In genomic region chr3:95971573-95971972, GRCh38 we compare ENCODE assay signal across 22 cellular contexts.
DNase-seq lines count a peak whose midpoint lies in the region; ATAC-seq and TF ChIP-seq lines count a peak whose summit lies in the region.
"Had no signal": no experiment of that assay in that cellular context is flagged by ENCODE, and none has a peak within 500 bp of the region (broad histone marks: within the 10 kb centered on the region; RNA-seq: fewer than 3 reads in every experiment).

No MANE protein-coding gene starts in this region.

- no peak for ATAC-seq in GM19324 (IDR thresholded peaks at IDR 0.05; ENCODE audit: low FRiP score, unreplicated experiment)
- ATAC-seq in CD8-positive, alpha-beta T cell = no peak
- ATAC-seq: natural killer cell, PC-3 had no signal

- WGBS in mesenchymal stem cell = 83% methylated on average over 2 of the region's 2 CpGs

- H3K27ac Mint-ChIP-seq in CD8-positive, alpha-beta T cell = no peak overlapping the region
- H3K27ac Mint-ChIP-seq: CD14-positive monocyte, mesothelial cell of epicardium, natural killer cell had no signal

- H3K4me1 ChIP-seq in mesenchymal stem cell (ENCODE audit: control insufficient read depth, insufficient read depth, low read depth, low read length) = no peaks in the 10 kb centered on the region
- no peaks in the 10 kb centered on the region for H3K4me1 ChIP-seq in CD8-positive, alpha-beta T cell (ENCODE audit: insufficient read depth, low read length)
- H3K4me1 ChIP-seq: adrenal gland, SJCRH30 had no signal

- H2AFZ ChIP-seq in mesenchymal stem cell (ENCODE audit: low read depth, low read length) = no peak overlapping the region

- H3K4me2 ChIP-seq in mesenchymal stem cell (ENCODE audit: low read length, poor library complexity, severe bottlenecking) = no peak overlapping the region

- no peak overlapping the region for H3K18ac ChIP-seq in mesenchymal stem cell (ENCODE audit: low read depth in 1 of 2, low read length in 2 of 2)

- H2BK5ac ChIP-seq in mesenchymal stem cell (ENCODE audit: low read depth, low read length, poor library complexity, severe bottlenecking) = no peak overlapping the region

- H2BK15ac ChIP-seq in mesenchymal stem cell (ENCODE audit: low read depth, poor library complexity, severe bottlenecking) = no peak overlapping the region

- no peak for TF ChIP-seq POLR2A in NB4 (IDR thresholded peaks at IDR 0.05; ENCODE audit: extremely low read depth, insufficient read length)

- POLR2A ChIA-PET in CD8-positive, alpha-beta T cell (lab: Charles Lee) = no interaction called here

- no peak overlapping the region for H2BK12ac ChIP-seq in mesenchymal stem cell (ENCODE audit: low read length in 2 of 2)

- no peaks in the 10 kb centered on the region for H3K9me3 ChIP-seq in mesenchymal stem cell (ENCODE audit: control insufficient read depth, low read length)
- no peaks in the 10 kb centered on the region for H3K9me3 ChIP-seq in CD8-positive, alpha-beta T cell (ENCODE audit: low read length)
- H3K9me3 ChIP-seq: adrenal gland, SJCRH30 had no signal

- H3K4me3 ChIP-seq in NB4 (ENCODE audit: low read depth, low read length) (no peak overlapping the region), mesenchymal stem cell (ENCODE audit: insufficient read depth in 1 of 2, low read depth in 1 of 2, low read length in 2 of 2) (no peak overlapping the region)
- no peak overlapping the region for H3K4me3 ChIP-seq in CD8-positive, alpha-beta T cell (ENCODE audit: low read depth, low read length)
- H3K4me3 ChIP-seq: adrenal gland, SJCRH30 had no signal

- no peaks in the 10 kb centered on the region for H3K36me3 ChIP-seq in mesenchymal stem cell (ENCODE audit: control insufficient read depth in 1 of 2, insufficient read depth in 2 of 2, low read depth in 1 of 2, low read length in 2 of 2)
- no peaks in the 10 kb centered on the region for H3K36me3 ChIP-seq in CD8-positive, alpha-beta T cell (ENCODE audit: insufficient read depth, low read length)
- H3K36me3 ChIP-seq: adrenal gland, SJCRH30 had no signal

- no peak overlapping the region for H4K91ac ChIP-seq in mesenchymal stem cell (ENCODE audit: low read length)

- no peaks in the 10 kb centered on the region for H3K27me3 ChIP-seq in mesenchymal stem cell (ENCODE audit: control insufficient read depth in 1 of 2, insufficient read depth in 1 of 2, low read length in 2 of 2)
- no peaks in the 10 kb centered on the region for H3K27me3 ChIP-seq in CD8-positive, alpha-beta T cell (ENCODE audit: insufficient read depth, low read length)
- H3K27me3 ChIP-seq: adrenal gland, SJCRH30 had no signal

- H2AK5ac ChIP-seq in mesenchymal stem cell (ENCODE audit: low read length, severe bottlenecking) = no peak overlapping the region

- no peaks in the 10 kb centered on the region for H3K27me3 Mint-ChIP-seq in CD8-positive, alpha-beta T cell (ENCODE audit: low read depth)

- intact Hi-C loops in CD8-positive, alpha-beta T cell (cut with DNase I, micrococcal nuclease) = no loop called here

- DNase-seq in GM03348 (ENCODE audit: low spot score) (peak; percentile 7), NB4 (ENCODE audit: low read depth) (peak; percentile 24), fibroblast of gingiva (ENCODE audit: low read depth) (peak; percentile 1), mesenchymal stem cell (peak; percentile 22), germinal center (ENCODE audit: low spot score) (no peak)
- no peak for DNase-seq in activated T-cell treated with anti-CD3 and anti-CD28 coated beads, Interleukin-2, amount 50 U/mL, for 48 hours
- no peak for DNase-seq in CD8-positive, alpha-beta T cell
- DNase-seq: activated T-cell treated with anti-CD3 and anti-CD28 coated beads, Interleukin-2, amount 50 U/mL, for 1 hour; adrenal gland; EL; H7; MM.1S; natural killer cell; NCI-H1930; NCI-H345; PC-3; SJCRH30; substantia nigra had no signal

- H3K14ac ChIP-seq in mesenchymal stem cell (ENCODE audit: low read length in 2 of 2) = no peak overlapping the region

- TF ChIP-seq CTCF in NB4 (IDR thresholded peaks at IDR 0.05; ENCODE audit: low read depth, low read length) = no peak
- no peak for TF ChIP-seq CTCF in CD8-positive, alpha-beta T cell (IDR thresholded peaks at IDR 0.05)

- no peak overlapping the region for H3K4me3 Mint-ChIP-seq in CD8-positive, alpha-beta T cell
- H3K4me3 Mint-ChIP-seq: CD14-positive monocyte, mesothelial cell of epicardium, natural killer cell had no signal

- peaks cover 4% of the 10 kb centered on the region for H3K9me3 Mint-ChIP-seq in CD8-positive, alpha-beta T cell

- H3K9ac ChIP-seq in mesenchymal stem cell (ENCODE audit: low read length) = no peak overlapping the region

- H3K27ac ChIP-seq in mesenchymal stem cell (ENCODE audit: low read length, poor library complexity, severe bottlenecking) = no peak overlapping the region
- no peak overlapping the region for H3K27ac ChIP-seq in CD8-positive, alpha-beta T cell (ENCODE audit: low read depth, low read length)
- H3K27ac ChIP-seq: adrenal gland, epithelial cell of prostate, SJCRH30 had no signal

- H3K4ac ChIP-seq in mesenchymal stem cell (ENCODE audit: low read depth in 1 of 2, low read length in 2 of 2) = no peak overlapping the region

- no peaks in the 10 kb centered on the region for H3K4me1 Mint-ChIP-seq in CD8-positive, alpha-beta T cell (ENCODE audit: low read depth)
- H3K4me1 Mint-ChIP-seq: CD14-positive monocyte, mesothelial cell of epicardium, natural killer cell had no signal

- H4K8ac ChIP-seq in mesenchymal stem cell (ENCODE audit: low read length) = no peak overlapping the region

- no peak overlapping the region for H2BK120ac ChIP-seq in mesenchymal stem cell (ENCODE audit: low read depth, low read length)

- no peaks in the 10 kb centered on the region for H3K36me3 Mint-ChIP-seq in CD8-positive, alpha-beta T cell
- H3K36me3 Mint-ChIP-seq: CD14-positive monocyte, mesothelial cell of epicardium, natural killer cell had no signal

- H3K23ac ChIP-seq in mesenchymal stem cell (ENCODE audit: low read length in 2 of 2) = no peak overlapping the region

- CTCF ChIA-PET in CD8-positive, alpha-beta T cell (lab: Charles Lee) = no interaction called here

- no peaks in the 10 kb centered on the region for H3K79me1 ChIP-seq in mesenchymal stem cell (replicated peaks; ENCODE audit: low read length, poor library complexity, severe bottlenecking)

Comparison
In these comparisons a context has a peak if more than half of its experiments do, and no peak if none do; other contexts are left out.
1. DNase-seq: peak in GM03348 (single experiment), NB4 (single experiment), fibroblast of gingiva (single experiment) and mesenchymal stem cell (single experiment); none in activated T-cell treated with anti-CD3 and anti-CD28 coated beads, Interleukin-2, amount 50 U/mL, for 48 hours (0 of 2), CD8-positive, alpha-beta T cell (0 of 7) and germinal center (single experiment).